ENCODE assay signal across 1 cellular context in genomic region chr12:56107242-56107641, GRCh38.
TF ChIP-seq lines count a peak whose summit lies in the region.

No MANE protein-coding gene starts in this region.

TF ChIP-seq in K562, 482 proteins besides CTCF, POLR2A, EP300 and RAD21 (continued from another document):
- TF ChIP-seq ZNF3 (CRISPR knock-in tag; IDR thresholded peaks at IDR 0.05) (no peak), GATA2 (CRISPR knock-in tag; IDR thresholded peaks at IDR 0.05) (peak; percentile 40; the same call in 1 of the 2 replicates), ZBTB5 (IDR thresholded peaks at IDR 0.05) (no peak), CBFA2T3 (IDR thresholded peaks at IDR 0.05) (peak; percentile 90), SMARCE1 (IDR thresholded peaks at IDR 0.05) (peak; percentile 37; the same call in 1 of the 2 replicates), ZNF124 (CRISPR knock-in tag; IDR thresholded peaks at IDR 0.05) (no peak), SREBF2 (CRISPR knock-in tag; IDR thresholded peaks at IDR 0.05) (no peak), TEAD4 (IDR thresholded peaks at IDR 0.05; ENCODE audit: low read length) (peak; percentile 85), TEAD4 (CRISPR knock-in tag; IDR thresholded peaks at IDR 0.05; ENCODE audit: borderline replicate concordance) (no peak), NFE2L1 (tag; IDR thresholded peaks at IDR 0.05; ENCODE audit: borderline replicate concordance, low read depth) (no peak), DPF2 (IDR thresholded peaks at IDR 0.05) (peak; percentile 51; the same call in 1 of the 2 replicates), ZNF592 (IDR thresholded peaks at IDR 0.05) (no peak), MTA2 (IDR thresholded peaks at IDR 0.05; ENCODE audit: low read depth) (peak; percentile 77), ZNF707 (CRISPR knock-in tag; conservative IDR thresholded peaks at IDR 0.05) (no peak), NFIC (IDR thresholded peaks at IDR 0.05) (peak; percentile 33; the same call in 1 of the 2 replicates), CC2D1A (IDR thresholded peaks at IDR 0.05) (no peak; the same call in 1 of the 2 replicates), POLR2AphosphoS5 (IDR thresholded peaks at IDR 0.05; ENCODE audit: control insufficient read depth, insufficient read depth, low read depth, low read length) (no peak), SP2 (IDR thresholded peaks at IDR 0.05; ENCODE audit: extremely low read depth, low read depth, low read length, poor library complexity, severe bottlenecking) (no peak), TCF7L2 (IDR thresholded peaks at IDR 0.05; ENCODE audit: low read depth, low read length) (no peak), ZKSCAN8 (CRISPR knock-in tag; IDR thresholded peaks at IDR 0.05) (no peak), ZNF79 (CRISPR knock-in tag; IDR thresholded peaks at IDR 0.05; ENCODE audit: low read depth) (no peak), ZNF436 (CRISPR knock-in tag; IDR thresholded peaks at IDR 0.05) (no peak), ZNF354B (CRISPR knock-in tag; IDR thresholded peaks at IDR 0.05) (no peak), C11orf30 (IDR thresholded peaks at IDR 0.05; ENCODE audit: low read depth) (no peak), SREBF1 (IDR thresholded peaks at IDR 0.05; ENCODE audit: borderline replicate concordance, low read depth, low read length) (no peak), ZNF408 (CRISPR knock-in tag; IDR thresholded peaks at IDR 0.05; ENCODE audit: low read depth) (no peak), ARID1B (IDR thresholded peaks at IDR 0.05) (peak; percentile 85), ZNF347 (CRISPR knock-in tag; IDR thresholded peaks at IDR 0.05; ENCODE audit: low read depth) (no peak), RBFOX2 (IDR thresholded peaks at IDR 0.05; ENCODE audit: low read depth, low read length) (0 out of 2 replicates have a peak, but pooled peaks have one; percentile 29)
- TF ChIP-seq, protein P1, sequence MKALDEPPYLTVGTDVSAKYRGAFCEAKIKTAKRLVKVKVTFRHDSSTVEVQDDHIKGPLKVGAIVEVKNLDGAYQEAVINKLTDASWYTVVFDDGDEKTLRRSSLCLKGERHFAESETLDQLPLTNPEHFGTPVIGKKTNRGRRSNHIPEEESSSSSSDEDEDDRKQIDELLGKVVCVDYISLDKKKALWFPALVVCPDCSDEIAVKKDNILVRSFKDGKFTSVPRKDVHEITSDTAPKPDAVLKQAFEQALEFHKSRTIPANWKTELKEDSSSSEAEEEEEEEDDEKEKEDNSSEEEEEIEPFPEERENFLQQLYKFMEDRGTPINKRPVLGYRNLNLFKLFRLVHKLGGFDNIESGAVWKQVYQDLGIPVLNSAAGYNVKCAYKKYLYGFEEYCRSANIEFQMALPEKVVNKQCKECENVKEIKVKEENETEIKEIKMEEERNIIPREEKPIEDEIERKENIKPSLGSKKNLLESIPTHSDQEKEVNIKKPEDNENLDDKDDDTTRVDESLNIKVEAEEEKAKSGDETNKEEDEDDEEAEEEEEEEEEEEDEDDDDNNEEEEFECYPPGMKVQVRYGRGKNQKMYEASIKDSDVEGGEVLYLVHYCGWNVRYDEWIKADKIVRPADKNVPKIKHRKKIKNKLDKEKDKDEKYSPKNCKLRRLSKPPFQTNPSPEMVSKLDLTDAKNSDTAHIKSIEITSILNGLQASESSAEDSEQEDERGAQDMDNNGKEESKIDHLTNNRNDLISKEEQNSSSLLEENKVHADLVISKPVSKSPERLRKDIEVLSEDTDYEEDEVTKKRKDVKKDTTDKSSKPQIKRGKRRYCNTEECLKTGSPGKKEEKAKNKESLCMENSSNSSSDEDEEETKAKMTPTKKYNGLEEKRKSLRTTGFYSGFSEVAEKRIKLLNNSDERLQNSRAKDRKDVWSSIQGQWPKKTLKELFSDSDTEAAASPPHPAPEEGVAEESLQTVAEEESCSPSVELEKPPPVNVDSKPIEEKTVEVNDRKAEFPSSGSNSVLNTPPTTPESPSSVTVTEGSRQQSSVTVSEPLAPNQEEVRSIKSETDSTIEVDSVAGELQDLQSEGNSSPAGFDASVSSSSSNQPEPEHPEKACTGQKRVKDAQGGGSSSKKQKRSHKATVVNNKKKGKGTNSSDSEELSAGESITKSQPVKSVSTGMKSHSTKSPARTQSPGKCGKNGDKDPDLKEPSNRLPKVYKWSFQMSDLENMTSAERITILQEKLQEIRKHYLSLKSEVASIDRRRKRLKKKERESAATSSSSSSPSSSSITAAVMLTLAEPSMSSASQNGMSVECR (CRISPR knock-in tag; IDR thresholded peaks at IDR 0.05) = no peak
- TF ChIP-seq, protein P2, sequence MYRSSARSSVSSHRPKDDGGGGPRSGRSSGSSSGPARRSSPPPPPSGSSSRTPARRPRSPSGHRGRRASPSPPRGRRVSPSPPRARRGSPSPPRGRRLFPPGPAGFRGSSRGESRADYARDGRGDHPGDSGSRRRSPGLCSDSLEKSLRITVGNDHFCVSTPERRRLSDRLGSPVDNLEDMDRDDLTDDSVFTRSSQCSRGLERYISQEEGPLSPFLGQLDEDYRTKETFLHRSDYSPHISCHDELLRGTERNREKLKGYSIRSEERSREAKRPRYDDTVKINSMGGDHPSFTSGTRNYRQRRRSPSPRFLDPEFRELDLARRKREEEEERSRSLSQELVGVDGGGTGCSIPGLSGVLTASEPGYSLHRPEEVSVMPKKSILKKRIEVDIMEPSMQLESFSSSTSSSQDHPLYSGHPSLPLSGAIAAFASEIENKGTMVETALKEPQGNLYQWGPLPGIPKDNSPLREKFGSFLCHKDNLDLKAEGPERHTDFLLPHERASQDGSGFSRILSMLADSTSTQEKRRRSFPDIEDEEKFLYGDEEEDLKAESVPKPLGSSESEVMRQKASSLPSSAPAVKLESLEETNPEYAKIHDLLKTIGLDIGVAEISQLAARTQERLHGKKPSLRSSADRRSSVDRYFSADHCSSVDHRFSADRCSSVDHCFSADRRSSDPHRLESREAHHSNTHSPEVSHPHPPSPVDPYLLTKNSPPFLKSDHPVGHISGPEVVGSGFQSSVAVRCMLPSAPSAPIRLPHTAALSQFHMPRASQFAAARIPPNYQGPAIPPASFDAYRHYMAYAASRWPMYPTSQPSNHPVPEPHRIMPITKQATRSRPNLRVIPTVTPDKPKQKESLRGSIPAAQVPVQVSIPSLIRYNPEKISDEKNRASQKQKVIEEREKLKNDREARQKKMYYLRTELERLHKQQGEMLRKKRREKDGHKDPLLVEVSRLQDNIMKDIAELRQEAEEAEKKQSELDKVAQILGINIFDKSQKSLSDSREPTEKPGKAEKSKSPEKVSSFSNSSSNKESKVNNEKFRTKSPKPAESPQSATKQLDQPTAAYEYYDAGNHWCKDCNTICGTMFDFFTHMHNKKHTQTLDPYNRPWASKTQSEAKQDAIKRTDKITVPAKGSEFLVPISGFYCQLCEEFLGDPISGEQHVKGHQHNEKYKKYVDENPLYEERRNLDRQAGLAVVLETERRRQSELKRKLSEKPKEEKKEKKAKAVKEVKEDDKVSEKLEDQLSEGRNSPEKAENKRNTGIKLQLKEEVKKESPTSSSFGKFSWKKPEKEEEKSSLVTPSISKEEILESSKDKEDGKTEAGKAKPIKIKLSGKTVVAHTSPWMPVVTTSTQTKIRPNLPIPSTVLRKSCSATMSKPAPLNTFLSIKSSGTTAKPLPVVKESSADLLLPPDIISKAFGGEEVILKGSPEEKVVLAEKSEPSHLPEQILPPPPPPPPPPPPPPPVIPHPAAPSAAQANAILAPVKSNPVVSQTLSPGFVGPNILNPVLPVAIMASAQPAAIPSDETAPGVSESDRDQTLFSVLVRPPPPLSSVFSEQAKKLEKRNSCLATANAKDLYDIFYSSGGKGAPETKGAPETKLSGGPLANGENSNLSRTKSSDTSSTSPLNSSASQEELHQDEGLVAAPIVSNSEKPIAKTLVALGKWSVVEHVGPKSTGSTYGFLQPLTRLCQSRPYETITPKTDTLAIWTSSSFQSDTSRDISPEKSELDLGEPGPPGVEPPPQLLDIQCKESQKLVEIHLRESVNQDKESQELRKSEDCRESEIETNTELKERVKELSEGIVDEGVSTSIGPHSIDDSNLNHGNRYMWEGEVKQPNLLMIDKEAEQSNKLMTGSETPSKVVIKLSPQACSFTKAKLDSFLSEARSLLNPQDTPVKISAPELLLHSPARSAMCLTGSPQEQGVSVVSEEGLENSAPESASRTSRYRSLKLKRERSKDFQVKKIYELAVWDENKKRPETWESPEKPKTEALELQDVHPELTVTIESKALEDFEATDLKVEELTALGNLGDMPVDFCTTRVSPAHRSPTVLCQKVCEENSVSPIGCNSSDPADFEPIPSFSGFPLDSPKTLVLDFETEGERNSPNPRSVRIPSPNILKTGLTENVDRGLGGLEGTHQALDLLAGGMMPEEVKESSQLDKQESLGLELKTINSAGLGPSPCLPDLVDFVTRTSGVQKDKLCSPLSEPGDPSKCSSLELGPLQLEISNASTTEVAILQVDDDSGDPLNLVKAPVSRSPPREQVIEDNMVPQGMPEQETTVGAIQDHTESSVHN (IDR thresholded peaks at IDR 0.05; ENCODE audit: borderline replicate concordance in 1 of 2, low read depth in 1 of 2) = no peak
